8 cellular contexts compared by ENCODE assay signal in the genomic region with DNA sequence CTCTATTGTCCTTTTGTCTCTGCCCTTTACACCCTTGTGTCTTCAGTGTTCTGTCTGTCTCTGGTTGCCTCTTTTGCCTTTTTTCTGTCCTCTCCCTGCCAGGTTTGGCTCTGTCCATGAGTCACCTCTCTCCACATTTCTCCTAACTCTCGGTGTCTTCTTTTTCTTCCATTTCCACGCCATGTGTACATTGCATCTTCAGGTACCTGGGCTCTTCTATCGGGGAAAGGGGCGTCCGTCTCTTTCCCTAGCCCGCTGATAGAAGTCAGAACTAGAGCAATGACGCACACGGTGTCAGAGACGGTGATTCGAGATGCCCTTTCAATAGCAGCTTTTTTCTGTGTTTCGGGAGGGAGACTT. TPM values are rescaled to one million over a fixed set of nuclear protein-coding genes. Genes with fewer than 3 reads are reported as not detected.
DNase-seq lines count a peak whose midpoint lies in the region; ATAC-seq, FAIRE-seq and TF ChIP-seq lines count a peak whose summit lies in the region.

No MANE protein-coding gene starts in this region.

- H3K27ac ChIP-seq in K562 (ENCODE audit: extremely low read depth, low read depth, low read length), result peak overlapping the region; percentile 84

- in situ Hi-C loops in K562 (cut with MboI), result no loop called here

- intact Hi-C loops in K562 (cut with micrococcal nuclease), result loop anchor here (1.0 to 10.0 kb wide), 4 partner anchors 67 to 731 kb away; no protein-coding TSS in a partner anchor

- 2% methylated on average over 11 of the region's 11 CpGs for WGBS in K562 (ENCODE audit: insufficient coverage, low coverage, missing lambda C conversion rate)

- no peak for TF ChIP-seq EP300 in K562 (IDR thresholded peaks at IDR 0.05; ENCODE audit: low read length)

- H3K27me3 Mint-ChIP-seq in immature natural killer cell (ENCODE audit: low read depth in 3 of 3), result peaks cover 4 to 11% (median 8%) of the 10 kb centered on the region in 3 donors

- no peaks in the 10 kb centered on the region for H3K27me3 ChIP-seq in K562 (ENCODE audit: control insufficient read depth in 2 of 2, insufficient read depth in 2 of 2, low read length in 2 of 2)

- no peak for TF ChIP-seq POLR2A in K562 (conservative IDR thresholded peaks at IDR 0.05)

- TF ChIP-seq RAD21 in K562 (CRISPR knock-in tag; conservative IDR thresholded peaks at IDR 0.05 in 1 of 2, IDR thresholded peaks at IDR 0.05 in 1 of 2), result no peak

- peaks cover 0 to 5% (median 4%) of the 10 kb centered on the region in 3 donors for H3K36me3 Mint-ChIP-seq in immature natural killer cell

- H3K36me3 ChIP-seq in K562 (ENCODE audit: control insufficient read depth, insufficient read depth, low read length), result peaks cover 24% of the 10 kb centered on the region; the same call in 2 of the 3 replicates

- peak overlapping the region; percentile 80 for H3K4me3 ChIP-seq in K562

- peak; percentile 13 to 31 for DNase-seq in activated CD4-positive, alpha-beta T cell treated with anti-CD3 and anti-CD28 coated beads for 24 hours (ENCODE audit: low read depth in 2 of 2)
- DNase-seq in activated CD4-positive, alpha-beta T cell treated with anti-CD3 and anti-CD28 coated beads for 1 hour, result no peak
- DNase-seq in K562 (ENCODE audit: extremely low read depth in 1 of 4, low spot score in 3 of 4) (peak; percentile 31 to 58 (median 38)), immature natural killer cell (peak; percentile 15 to 34 (median 21))
- peak; percentile 68 for DNase-seq in stimulated activated CD4-positive, alpha-beta T cell treated with anti-CD3 and anti-CD28 coated beads, Interleukin-1b, Interleukin-23, amount 100 ng/mL, for 48 hours

- peak overlapping the region; percentile 86 for H3K4me2 ChIP-seq in K562 (ENCODE audit: insufficient read depth, low read length)

- H3K9me3 ChIP-seq in K562 (replicated peaks; ENCODE audit: control insufficient read depth, insufficient read depth, low read depth, low read length), result no peaks in the 10 kb centered on the region

- CTCF ChIA-PET in K562 (lab: Yijun Ruan, JAX; ENCODE audit: low intra/inter-chr PET ratio), result no interaction called here

- ATAC-seq in HG03439 (IDR thresholded peaks at IDR 0.05; ENCODE audit: unreplicated experiment) (peak; percentile 13), SK-N-SH treated with all-trans-retinoic acid at 6 μM for 48 hours (peak; percentile 33), K562 (peak; percentile 52), GM21825 (IDR thresholded peaks at IDR 0.05; ENCODE audit: unreplicated experiment) (no peak)

- peak; percentile 46 for FAIRE-seq in K562 (lab: Jason Lieb, UNC)

- peaks cover 57% of the 10 kb centered on the region for H3K79me2 ChIP-seq in K562 (ENCODE audit: control insufficient read depth, insufficient read depth, low read length)

- peaks cover 5% of the 10 kb centered on the region for H4K20me1 ChIP-seq in K562 (replicated peaks; ENCODE audit: control insufficient read depth, insufficient read depth, low read length)

- BruUV-seq in K562 (replicated peaks; lab: Mats Ljungman, UMichigan), result no TSS peak

- H3K9me3 Mint-ChIP-seq in immature natural killer cell, result no peaks in the 10 kb centered on the region

- H3K4me1 ChIP-seq in K562 (replicated peaks in 1 of 2; ENCODE audit: control insufficient read depth in 2 of 2, insufficient read depth in 2 of 2, low read length in 2 of 2), result peaks cover 5 to 28% of the 10 kb centered on the region in 2 experiments

- peaks cover 3% of the 10 kb centered on the region for H3K9me1 ChIP-seq in K562 (ENCODE audit: control insufficient read depth, insufficient read depth, low read length)

- peak overlapping the region; percentile 86 to 95 for H3K9ac ChIP-seq in K562 (ENCODE audit: insufficient read depth in 1 of 2, low read depth in 2 of 2, low read length in 2 of 2)

- POLR2A ChIA-PET in K562 (lab: Yijun Ruan, JAX), result interaction anchor here (1.1 kb wide), 1 partner anchor 29 kb away, joined by 3 read pairs; no protein-coding TSS in a partner anchor

- no peak for TF ChIP-seq CTCF in K562 (IDR thresholded peaks at IDR 0.05 in 2 of 3, conservative IDR thresholded peaks at IDR 0.05 in 1 of 3; ENCODE audit: insufficient read depth in 2 of 3, low read depth in 1 of 3, low read length in 3 of 3)

- peak overlapping the region; percentile 94 to 98 (median 96) for H3K27ac Mint-ChIP-seq in immature natural killer cell

- H3K4me3 Mint-ChIP-seq in immature natural killer cell, result peak overlapping the region; percentile 93 to 98 (median 97)

- H2AFZ ChIP-seq in K562 (ENCODE audit: low read depth, low read length), result peak overlapping the region; percentile 98

- H3K4me1 Mint-ChIP-seq in immature natural killer cell, result peaks cover 46 to 67% of the 10 kb centered on the region in 2 donors

TF ChIP-seq in SK-N-SH treated with all-trans-retinoic acid at 6 μM for 48 hours, 23 proteins besides CTCF, POLR2A, EP300 and RAD21:
- TF ChIP-seq BACH2 (CRISPR knock-in tag; IDR thresholded peaks at IDR 0.05; ENCODE audit: borderline replicate concordance) (no peak), ZC3H10 (CRISPR knock-in tag; IDR thresholded peaks at IDR 0.05) (no peak)

TF ChIP-seq in K562, 482 proteins besides CTCF, POLR2A, EP300 and RAD21 (continues in another document):
- TF ChIP-seq RBM34 (IDR thresholded peaks at IDR 0.05; ENCODE audit: borderline replicate concordance, insufficient read depth, low read length) (no peak), HMGN3 (IDR thresholded peaks at IDR 0.05; ENCODE audit: borderline replicate concordance, extremely low read depth, insufficient read length, low read depth, low read length) (no peak), MTA1 (IDR thresholded peaks at IDR 0.05; ENCODE audit: borderline replicate concordance) (peak; percentile 42; the same call in 1 of the 2 replicates), NR0B1 (IDR thresholded peaks at IDR 0.05; ENCODE audit: partially characterized antibody) (no peak)
- TF ChIP-seq, protein P1, sequence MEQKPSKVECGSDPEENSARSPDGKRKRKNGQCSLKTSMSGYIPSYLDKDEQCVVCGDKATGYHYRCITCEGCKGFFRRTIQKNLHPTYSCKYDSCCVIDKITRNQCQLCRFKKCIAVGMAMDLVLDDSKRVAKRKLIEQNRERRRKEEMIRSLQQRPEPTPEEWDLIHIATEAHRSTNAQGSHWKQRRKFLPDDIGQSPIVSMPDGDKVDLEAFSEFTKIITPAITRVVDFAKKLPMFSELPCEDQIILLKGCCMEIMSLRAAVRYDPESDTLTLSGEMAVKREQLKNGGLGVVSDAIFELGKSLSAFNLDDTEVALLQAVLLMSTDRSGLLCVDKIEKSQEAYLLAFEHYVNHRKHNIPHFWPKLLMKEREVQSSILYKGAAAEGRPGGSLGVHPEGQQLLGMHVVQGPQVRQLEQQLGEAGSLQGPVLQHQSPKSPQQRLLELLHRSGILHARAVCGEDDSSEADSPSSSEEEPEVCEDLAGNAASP (IDR thresholded peaks at IDR 0.05), result no peak

RNA-seq across cellular contexts. Expression of gene OPA1, which starts 0.6 kb away (rescaled TPM):
- 56.4 and 233 TPM in 2 replicates for total RNA-seq in K562 (2011; cell fraction: chromatin; rRNA removed; ENCODE audit: low replicate concordance)
- 23.2 and 36.5 TPM in 2 replicates for total RNA-seq in K562 (2011; cell fraction: nucleolus; rRNA removed)
- 41.7 and 99.9 TPM in 2 replicates for total RNA-seq in K562 (2011; cell fraction: nucleoplasm; rRNA removed)
- total RNA-seq in K562 (2014; rRNA removed), result 82.5 and 115 TPM in 2 replicates
- total RNA-seq in K562 (2014; rRNA removed; fragmentation: Illumina TruSeq; extraction: Trizol), result 125 and 154 TPM in 2 replicates
- total RNA-seq in K562 (2015; rRNA removed; fragmentation: Illumina TruSeq; extraction: Trizol), result 124 and 127 TPM in 2 replicates
- total RNA-seq in K562 (2021), result 84.0 and 94.7 TPM in 2 replicates
- 57.6 and 74.7 TPM in 2 replicates for polyA plus RNA-seq in K562 (2011; rRNA removed)
- polyA plus RNA-seq in K562 (2011; cell fraction: cytosol; rRNA removed), result 10.5 and 18.5 TPM in 2 replicates
- polyA plus RNA-seq in K562 (2011; cell fraction: nucleus; rRNA removed), result 40.5 and 65.5 TPM in 2 replicates
- polyA plus RNA-seq in K562 (2012), result 41.0 and 42.7 TPM in 2 replicates
- polyA plus RNA-seq in K562 (2014; fragmentation: Illumina TruSeq; extraction: Trizol), result 77.8 and 109 TPM in 2 replicates
- 10 to 100 TPM; 19.7 to 30.8 TPM for polyA plus RNA-seq in K562 (2014; fragmentation: Nextera tagmentation; extraction: Ambion mirVana)
- 65.8 and 70.4 TPM in 2 replicates for polyA plus RNA-seq in K562 (2014; rRNA removed)
- polyA minus RNA-seq in K562 (2011; rRNA and poly(A)+ RNA removed), result 223 and 233 TPM in 2 replicates
- 48.7 and 78.7 TPM in 2 replicates for polyA minus RNA-seq in K562 (2011; cell fraction: cytosol; rRNA and poly(A)+ RNA removed)
- 70.0 and 122 TPM in 2 replicates for polyA minus RNA-seq in K562 (2011; cell fraction: nucleus; rRNA and poly(A)+ RNA removed)
- 10 to 100 TPM; 14.5 to 27.3 (median 15.7) TPM for polyA plus RNA-seq in immature natural killer cell

RNA-seq across cellular contexts. Expression of gene ATP13A4, which starts 39.0 kb away (rescaled TPM):
- total RNA-seq in K562 (2011; cell fraction: chromatin; rRNA removed; ENCODE audit: low replicate concordance), result 0.72 TPM in 1 of 2 replicates, not detected in the other
- not detected in 2 replicates for total RNA-seq in K562 (2011; cell fraction: nucleolus; rRNA removed)
- not detected in 2 replicates for total RNA-seq in K562 (2011; cell fraction: nucleoplasm; rRNA removed)
- total RNA-seq in K562 (2014; rRNA removed) (not detected in 2 replicates), K562 (2014; rRNA removed; fragmentation: Illumina TruSeq; extraction: Trizol) (not detected in 2 replicates), K562 (2015; rRNA removed; fragmentation: Illumina TruSeq; extraction: Trizol) (0.14 and 0.23 TPM in 2 replicates), K562 (2021) (0.07 and 0.20 TPM in 2 replicates)
- polyA plus RNA-seq in K562 (2011; rRNA removed) (0.03 and 0.09 TPM in 2 replicates), K562 (2014; fragmentation: Illumina TruSeq; extraction: Trizol) (not detected in 2 replicates), K562 (2014; fragmentation: Nextera tagmentation; extraction: Ambion mirVana) (not detected), K562 (2014; rRNA removed) (not detected in 2 replicates), immature natural killer cell (1 to 10 TPM in 1 of 3 donors, not detected in 2; 1.9 TPM)
- 0.15 TPM in 1 of 2 replicates, not detected in the other for polyA plus RNA-seq in K562 (2011; cell fraction: cytosol; rRNA removed)
- 0.18 and 0.23 TPM in 2 replicates for polyA plus RNA-seq in K562 (2011; cell fraction: nucleus; rRNA removed)
- polyA plus RNA-seq in K562 (2012), result 0.11 TPM in 1 of 2 replicates, not detected in the other
- not detected in 2 replicates for polyA minus RNA-seq in K562 (2011; rRNA and poly(A)+ RNA removed)
- polyA minus RNA-seq in K562 (2011; cell fraction: cytosol; rRNA and poly(A)+ RNA removed), result not detected in 2 replicates
- 0.33 TPM in 1 of 2 replicates, not detected in the other for polyA minus RNA-seq in K562 (2011; cell fraction: nucleus; rRNA and poly(A)+ RNA removed)
